ENCODE assay signal across 8 cellular contexts in genomic region chr11:73308003-73308962, GRCh38. TPM values are rescaled to one million over a fixed set of nuclear protein-coding genes. Genes with fewer than 3 reads are reported as not detected.
A peak's percentile ranks its signal among the peaks of the same experiment; 100 is the strongest.
DNase-seq lines count a peak whose midpoint lies in the region; ATAC-seq and TF ChIP-seq lines count a peak whose summit lies in the region.

A gene with protein sequence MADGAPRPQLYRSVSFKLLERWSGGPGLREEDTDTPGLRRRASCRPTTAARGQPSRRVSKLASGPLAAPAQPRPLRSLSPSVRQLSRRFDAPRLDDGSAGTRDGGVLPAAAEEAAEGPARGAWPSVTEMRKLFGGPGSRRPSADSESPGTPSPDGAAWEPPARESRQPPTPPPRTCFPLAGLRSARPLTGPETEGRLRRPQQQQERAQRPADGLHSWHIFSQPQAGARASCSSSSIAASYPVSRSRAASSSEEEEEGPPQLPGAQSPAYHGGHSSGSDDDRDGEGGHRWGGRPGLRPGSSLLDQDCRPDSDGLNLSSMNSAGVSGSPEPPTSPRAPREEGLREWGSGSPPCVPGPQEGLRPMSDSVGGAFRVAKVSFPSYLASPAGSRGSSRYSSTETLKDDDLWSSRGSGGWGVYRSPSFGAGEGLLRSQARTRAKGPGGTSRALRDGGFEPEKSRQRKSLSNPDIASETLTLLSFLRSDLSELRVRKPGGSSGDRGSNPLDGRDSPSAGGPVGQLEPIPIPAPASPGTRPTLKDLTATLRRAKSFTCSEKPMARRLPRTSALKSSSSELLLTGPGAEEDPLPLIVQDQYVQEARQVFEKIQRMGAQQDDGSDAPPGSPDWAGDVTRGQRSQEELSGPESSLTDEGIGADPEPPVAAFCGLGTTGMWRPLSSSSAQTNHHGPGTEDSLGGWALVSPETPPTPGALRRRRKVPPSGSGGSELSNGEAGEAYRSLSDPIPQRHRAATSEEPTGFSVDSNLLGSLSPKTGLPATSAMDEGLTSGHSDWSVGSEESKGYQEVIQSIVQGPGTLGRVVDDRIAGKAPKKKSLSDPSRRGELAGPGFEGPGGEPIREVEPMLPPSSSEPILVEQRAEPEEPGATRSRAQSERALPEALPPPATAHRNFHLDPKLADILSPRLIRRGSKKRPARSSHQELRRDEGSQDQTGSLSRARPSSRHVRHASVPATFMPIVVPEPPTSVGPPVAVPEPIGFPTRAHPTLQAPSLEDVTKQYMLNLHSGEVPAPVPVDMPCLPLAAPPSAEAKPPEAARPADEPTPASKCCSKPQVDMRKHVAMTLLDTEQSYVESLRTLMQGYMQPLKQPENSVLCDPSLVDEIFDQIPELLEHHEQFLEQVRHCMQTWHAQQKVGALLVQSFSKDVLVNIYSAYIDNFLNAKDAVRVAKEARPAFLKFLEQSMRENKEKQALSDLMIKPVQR (N-terminal part only) (plus strand): TSS chr11:73308276. CDS start chr11:73308639, 363 bp downstream.

- no peaks in the 10 kb centered on the region for H3K9me3 Mint-ChIP-seq in T-helper 2 cell treated with Interferon-gamma antibody and Interleukin-4, amounts not matched to agents 5 μg/mL and 100 μg/mL, for 36 hours
- no peaks in the 10 kb centered on the region for H3K9me3 Mint-ChIP-seq in immature natural killer cell

- peaks cover 34% of the 10 kb centered on the region for H3K27me3 Mint-ChIP-seq in T-helper 2 cell treated with Interferon-gamma antibody and Interleukin-4, amounts not matched to agents 5 μg/mL and 100 μg/mL, for 36 hours (ENCODE audit: low read depth)
- H3K27me3 Mint-ChIP-seq in immature natural killer cell (ENCODE audit: low read depth in 3 of 3): peaks cover 3 to 22% (median 16%) of the 10 kb centered on the region in 3 donors

- peaks cover 6% of the 10 kb centered on the region for H3K4me1 Mint-ChIP-seq in T-helper 2 cell treated with Interferon-gamma antibody and Interleukin-4, amounts not matched to agents 5 μg/mL and 100 μg/mL, for 36 hours (ENCODE audit: low read depth)
- peaks cover 11 to 12% of the 10 kb centered on the region in 2 donors for H3K4me1 Mint-ChIP-seq in immature natural killer cell

- peak within 1 kb of the TSS; percentile 88 for H3K9ac ChIP-seq in HCT116 (ENCODE audit: low read length)

- peak within 1 kb of the TSS; percentile 25 for H2AFZ ChIP-seq in HCT116 (ENCODE audit: low read depth, low read length, poor library complexity, severe bottlenecking)

- peaks cover 6% of the 10 kb centered on the region; the same call in 1 of the 2 replicates for H3K79me2 ChIP-seq in HCT116 (ENCODE audit: insufficient read depth, low read length)

- peak; percentile 43 for ATAC-seq in HCT116

- no peaks in the 10 kb centered on the region for H3K9me3 ChIP-seq in HCT116 (ENCODE audit: control insufficient read depth in 1 of 2, insufficient read depth in 1 of 2, low read depth in 1 of 2, low read length in 2 of 2)

- H3K36me3 Mint-ChIP-seq in T-helper 2 cell treated with Interferon-gamma antibody and Interleukin-4, amounts not matched to agents 5 μg/mL and 100 μg/mL, for 36 hours (ENCODE audit: low read depth): no peaks in the 10 kb centered on the region
- no peaks in the 10 kb centered on the region for H3K36me3 Mint-ChIP-seq in immature natural killer cell

- peaks cover 13 to 40% of the 10 kb centered on the region in 2 experiments for H3K4me1 ChIP-seq in HCT116 (ENCODE audit: control insufficient read depth in 1 of 2, insufficient read depth in 2 of 2, low read length in 2 of 2)

- no peaks in the 10 kb centered on the region for H3K27me3 ChIP-seq in HCT116 (ENCODE audit: insufficient read depth, low read length)

- POLR2A ChIA-PET in HCT116 (lab: Charles Lee): interaction anchor here (0.9 to 1.4 kb wide), 4 partner anchors 9 to 27 kb away, joined by 3 to 4 read pairs (median 4); no protein-coding TSS in a partner anchor

- CTCF ChIA-PET in HCT116 (lab: Charles Lee): interaction anchor here (0.7 to 5.6 kb wide), 18 partner anchors 10 to 318 kb away, joined by 3 to 77 read pairs (median 8); no protein-coding TSS in a partner anchor

- peak within 1 kb of the TSS; percentile 88 for H3K4me3 Mint-ChIP-seq in T-helper 2 cell treated with Interferon-gamma antibody and Interleukin-4, amounts not matched to agents 5 μg/mL and 100 μg/mL, for 36 hours
- H3K4me3 Mint-ChIP-seq in immature natural killer cell: peak within 1 kb of the TSS; percentile 84 to 98 (median 97)

- TF ChIP-seq CTCF in GM10266 (IDR thresholded peaks at IDR 0.05; ENCODE audit: control insufficient read depth, insufficient read depth, low read depth, missing control alignments) (no peak), HCT116 (IDR thresholded peaks at IDR 0.05 in 2 of 3, conservative IDR thresholded peaks at IDR 0.05 in 1 of 3; ENCODE audit: borderline replicate concordance in 1 of 3, insufficient read depth in 1 of 3, low read depth in 2 of 3, low read length in 2 of 3) (no peak), NB4 (IDR thresholded peaks at IDR 0.05; ENCODE audit: low read depth, low read length) (no peak)

- RAD21 ChIA-PET in HCT116 (lab: Charles Lee; ENCODE audit: low non-redundant PET in 1 of 2, low total read pairs in 2 of 2, uncharacterized antibody in 2 of 2, unreplicated experiment in 2 of 2): interaction anchor here (0.9 to 2.1 kb wide), 9 partner anchors 15 to 85 kb away, joined by 3 to 12 read pairs (median 4); no protein-coding TSS in a partner anchor

- peak within 1 kb of the TSS; percentile 100 for H3K4me2 ChIP-seq in HCT116 (ENCODE audit: low read length)

- TF ChIP-seq POLR2A in HCT116 (IDR thresholded peaks at IDR 0.05; ENCODE audit: borderline replicate concordance, extremely low read depth, insufficient read depth, insufficient read length) (peak; percentile 7), NB4 (IDR thresholded peaks at IDR 0.05; ENCODE audit: extremely low read depth, insufficient read length) (no peak)

- DNase-seq in GM10266 (ENCODE audit: extremely low spot score): peak; percentile 85
- peak; percentile 34 for DNase-seq in HCT116 (ENCODE audit: low read depth, low spot score)
- peak; percentile 96 for DNase-seq in NB4 (ENCODE audit: low read depth)
- peak; percentile 10 for DNase-seq in T-helper 2 cell treated with Interferon-gamma antibody and Interleukin-4, amounts not matched to agents 5 μg/mL and 100 μg/mL, for 36 hours (ENCODE audit: low spot score)
- DNase-seq in cerebellum (ENCODE audit: low spot score): peak; percentile 17
- DNase-seq in immature natural killer cell: peak in 1 of 3 donors; percentile 23
- no peak for DNase-seq in OCI-M2 (lab: John Stamatoyannopoulos, UW; ENCODE audit: unreplicated experiment)

- BruUV-seq in HCT116 (replicated peaks; lab: Mats Ljungman, UMichigan): no TSS peak

- intact Hi-C loops in HCT116 (cut with micrococcal nuclease): loop anchor here (5.0 kb wide), 1 partner anchor 69 kb away; the partner anchor contains the start of gene RELT

- no peaks in the 10 kb centered on the region for H3K9me2 ChIP-seq in HCT116 (ENCODE audit: insufficient read depth)

- no peak for TF ChIP-seq RAD21 in HCT116 (IDR thresholded peaks at IDR 0.05; ENCODE audit: low read depth)

- H3K27ac Mint-ChIP-seq in T-helper 2 cell treated with Interferon-gamma antibody and Interleukin-4, amounts not matched to agents 5 μg/mL and 100 μg/mL, for 36 hours: peak within 1 kb of the TSS; percentile 78
- H3K27ac Mint-ChIP-seq in immature natural killer cell: peak within 1 kb of the TSS in 3 of 6 donors; percentile 69 to 83 (median 73)

- no peaks in the 10 kb centered on the region for H3K36me3 ChIP-seq in HCT116 (ENCODE audit: control insufficient read depth in 1 of 2, insufficient read depth in 2 of 2, low read length in 2 of 2)

- H3K27ac ChIP-seq in HCT116 (ENCODE audit: low read depth, low read length) (peak within 1 kb of the TSS; percentile 92), skin epidermis (peak within 1 kb of the TSS; percentile 68 to 94 (median 86))

- no peaks in the 10 kb centered on the region for H4K20me1 ChIP-seq in HCT116 (ENCODE audit: insufficient read depth)

- H3K4me3 ChIP-seq in HCT116 (replicated peaks in 1 of 2; ENCODE audit: low read depth in 1 of 2, low read length in 2 of 2): peak within 1 kb of the TSS; percentile 59 to 77
- peak within 1 kb of the TSS; percentile 60 for H3K4me3 ChIP-seq in NB4 (ENCODE audit: low read depth, low read length)
- peak within 1 kb of the TSS; percentile 39 to 74 (median 54) for H3K4me3 ChIP-seq in skin epidermis

TF ChIP-seq in HCT116, 20 proteins besides CTCF, POLR2A, EP300 and RAD21:
- TF ChIP-seq MAX (IDR thresholded peaks at IDR 0.05): peak; percentile 61; the same call in 1 of the 2 replicates
- TF ChIP-seq EGR1 (IDR thresholded peaks at IDR 0.05; ENCODE audit: low read depth): peak; percentile 82
- no peak for TF ChIP-seq ZNF274 (IDR thresholded peaks at IDR 0.05; ENCODE audit: low read depth, low read length)

RNA-seq across cellular contexts. Expression of the gene that starts here (rescaled TPM):
- total RNA-seq in HCT116 (2021; ENCODE audit: unreplicated experiment) (18.2 TPM), cerebellum (33.0 TPM)
- 17.6 and 21.1 TPM in 2 replicates for polyA plus RNA-seq in HCT116 (2012)
- not detected for polyA plus RNA-seq in immature natural killer cell
